In the genomic region with DNA sequence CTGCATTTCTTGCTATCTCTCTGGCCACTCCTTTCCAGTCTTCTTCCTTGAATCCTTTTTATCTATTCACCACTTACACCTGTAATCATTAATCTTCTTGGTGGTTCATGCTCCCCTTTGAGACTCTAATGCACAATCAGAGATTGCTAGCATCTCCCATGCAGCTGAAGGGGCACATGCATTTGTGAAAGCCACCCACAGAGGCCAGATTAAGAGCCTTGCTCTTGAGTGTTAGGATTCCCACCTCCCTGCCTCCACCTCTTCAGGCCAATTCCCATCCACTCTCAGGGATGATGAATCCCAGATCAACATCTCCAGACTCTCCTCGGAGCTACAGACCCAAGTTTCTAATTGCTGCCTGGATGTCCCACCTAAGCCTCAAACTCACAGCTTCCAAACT, we compare ENCODE assay signal across 1 cellular context.
TF ChIP-seq lines count a peak whose summit lies in the region.

No MANE protein-coding gene starts in this region.

TF ChIP-seq in IMR-90, 13 proteins besides CTCF, POLR2A, EP300 and RAD21:
- no peak for TF ChIP-seq NFE2L2 (IDR thresholded peaks at IDR 0.05; ENCODE audit: low read depth, low read length)
- no peak for TF ChIP-seq MAZ (IDR thresholded peaks at IDR 0.05; ENCODE audit: borderline replicate concordance, low read depth, low read length)
- TF ChIP-seq FOS (IDR thresholded peaks at IDR 0.05; ENCODE audit: low read depth, low read length) = no peak
- no peak for TF ChIP-seq BHLHE40 (IDR thresholded peaks at IDR 0.05; ENCODE audit: low read depth, low read length)
- no peak for TF ChIP-seq RFX5 (IDR thresholded peaks at IDR 0.05; ENCODE audit: low read depth, low read length)
- TF ChIP-seq SMC3 (IDR thresholded peaks at IDR 0.05; ENCODE audit: low read depth, low read length) = no peak
- TF ChIP-seq, protein P1, sequence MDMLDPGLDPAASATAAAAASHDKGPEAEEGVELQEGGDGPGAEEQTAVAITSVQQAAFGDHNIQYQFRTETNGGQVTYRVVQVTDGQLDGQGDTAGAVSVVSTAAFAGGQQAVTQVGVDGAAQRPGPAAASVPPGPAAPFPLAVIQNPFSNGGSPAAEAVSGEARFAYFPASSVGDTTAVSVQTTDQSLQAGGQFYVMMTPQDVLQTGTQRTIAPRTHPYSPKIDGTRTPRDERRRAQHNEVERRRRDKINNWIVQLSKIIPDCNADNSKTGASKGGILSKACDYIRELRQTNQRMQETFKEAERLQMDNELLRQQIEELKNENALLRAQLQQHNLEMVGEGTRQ (IDR thresholded peaks at IDR 0.05; ENCODE audit: low read depth, low read length) = no peak
- no peak for TF ChIP-seq MXI1 (IDR thresholded peaks at IDR 0.05; ENCODE audit: borderline replicate concordance, low read depth, low read length)
- TF ChIP-seq MAFK (IDR thresholded peaks at IDR 0.05; ENCODE audit: low read depth, low read length) = no peak
- TF ChIP-seq, protein P2, sequence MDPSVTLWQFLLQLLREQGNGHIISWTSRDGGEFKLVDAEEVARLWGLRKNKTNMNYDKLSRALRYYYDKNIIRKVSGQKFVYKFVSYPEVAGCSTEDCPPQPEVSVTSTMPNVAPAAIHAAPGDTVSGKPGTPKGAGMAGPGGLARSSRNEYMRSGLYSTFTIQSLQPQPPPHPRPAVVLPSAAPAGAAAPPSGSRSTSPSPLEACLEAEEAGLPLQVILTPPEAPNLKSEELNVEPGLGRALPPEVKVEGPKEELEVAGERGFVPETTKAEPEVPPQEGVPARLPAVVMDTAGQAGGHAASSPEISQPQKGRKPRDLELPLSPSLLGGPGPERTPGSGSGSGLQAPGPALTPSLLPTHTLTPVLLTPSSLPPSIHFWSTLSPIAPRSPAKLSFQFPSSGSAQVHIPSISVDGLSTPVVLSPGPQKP (IDR thresholded peaks at IDR 0.05; ENCODE audit: borderline replicate concordance, low read depth, low read length) = no peak
- TF ChIP-seq CHD1 (IDR thresholded peaks at IDR 0.05; ENCODE audit: low read depth, low read length) = no peak
- no peak for TF ChIP-seq CEBPB (IDR thresholded peaks at IDR 0.05; ENCODE audit: low read depth, low read length)
TF ChIP-seq in IMR-90: peak in this region for 0.
